1 cellular context compared by ENCODE assay signal in the genomic region with DNA sequence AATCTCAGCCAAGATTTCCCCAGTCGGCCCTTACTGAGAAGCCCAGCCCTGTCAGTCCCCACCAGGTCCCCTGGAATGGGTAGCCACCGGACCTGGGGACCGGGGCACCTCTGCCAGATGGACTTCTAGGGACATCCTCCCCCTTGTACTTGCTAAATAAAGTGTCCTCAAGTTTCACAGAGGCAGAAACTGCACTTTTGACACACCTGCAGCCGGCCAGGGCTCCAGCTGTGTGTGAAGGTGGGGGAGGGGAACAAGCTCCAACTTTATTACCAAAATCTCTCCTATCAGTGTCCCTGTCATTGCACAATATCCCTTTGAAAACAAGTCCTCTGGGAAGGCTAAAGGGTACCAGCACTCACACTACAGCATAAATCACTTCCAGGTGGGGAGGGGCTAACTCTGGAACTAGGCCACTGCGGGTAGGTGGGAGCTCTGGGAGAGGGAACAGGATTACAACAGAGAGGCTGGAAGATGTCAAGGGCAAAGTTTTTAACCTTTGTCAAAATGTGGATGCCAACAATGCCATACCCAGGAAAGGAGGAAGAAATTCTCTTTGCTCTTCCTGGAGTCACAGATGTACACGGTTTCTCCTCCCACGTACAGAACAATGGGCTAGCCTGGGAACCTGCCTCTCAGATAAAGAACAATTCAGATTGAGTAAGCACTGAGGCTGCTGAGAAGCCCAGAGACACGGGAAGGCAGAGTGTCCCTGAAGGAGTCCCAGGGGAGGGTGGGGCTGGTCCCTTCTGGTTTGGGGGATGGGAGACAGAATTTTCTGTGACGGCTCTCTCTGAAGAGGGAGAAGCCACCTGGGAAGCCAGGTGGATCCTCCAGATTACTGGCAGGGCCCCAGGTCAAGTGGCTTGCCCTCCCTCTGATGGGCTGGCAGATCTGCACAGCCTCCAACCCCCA.
TF ChIP-seq lines count a peak whose summit lies in the region.

No MANE protein-coding gene starts in this region.

TF ChIP-seq in HepG2, 621 proteins besides CTCF, POLR2A, EP300 and RAD21 (continued from another document and continues in another):
- TF ChIP-seq NFE2L1 (CRISPR knock-in tag; IDR thresholded peaks at IDR 0.05; ENCODE audit: borderline replicate concordance) (no peak), ZNF33B (CRISPR knock-in tag; IDR thresholded peaks at IDR 0.05) (no peak), SALL2 (CRISPR knock-in tag; IDR thresholded peaks at IDR 0.05) (peak; percentile 46; the same call in 1 of the 2 replicates), KLF9 (CRISPR knock-in tag; IDR thresholded peaks at IDR 0.05; ENCODE audit: low read depth) (peak; percentile 66; the same call in 1 of the 2 replicates), RBM22 (optimal IDR thresholded peaks at IDR 0.05; ENCODE audit: low read length) (peak; percentile 19), ZNF556 (CRISPR knock-in tag; IDR thresholded peaks at IDR 0.05; ENCODE audit: borderline replicate concordance) (peak; percentile 82; the same call in 1 of the 2 replicates), CHD4 (IDR thresholded peaks at IDR 0.05; ENCODE audit: borderline replicate concordance, low read length) (no peak; the same call in 1 of the 2 replicates), HES4 (CRISPR knock-in tag; IDR thresholded peaks at IDR 0.05; ENCODE audit: borderline replicate concordance) (no peak), ZNF772 (CRISPR knock-in tag; IDR thresholded peaks at IDR 0.05) (peak; percentile 68; the same call in 1 of the 2 replicates), ZNF329 (CRISPR knock-in tag; IDR thresholded peaks at IDR 0.05; ENCODE audit: low read depth) (no peak), HNF4G (IDR thresholded peaks at IDR 0.05; ENCODE audit: borderline replicate concordance, low read depth, low read length) (peak; percentile 65; the same call in 1 of the 2 replicates), HNF4G (CRISPR knock-in tag; IDR thresholded peaks at IDR 0.05; ENCODE audit: borderline replicate concordance, low read depth) (peak; percentile 76), SIX1 (CRISPR knock-in tag; IDR thresholded peaks at IDR 0.05; ENCODE audit: borderline replicate concordance) (peak; percentile 85; the same call in 1 of the 2 replicates), SMAD3 (CRISPR knock-in tag; IDR thresholded peaks at IDR 0.05) (no peak), FOSL2 (CRISPR knock-in tag; IDR thresholded peaks at IDR 0.05) (peak; percentile 53; the same call in 1 of the 2 replicates), GABPB1 (CRISPR knock-in tag; IDR thresholded peaks at IDR 0.05) (no peak; the same call in 1 of the 2 replicates)
- TF ChIP-seq, protein P1, sequence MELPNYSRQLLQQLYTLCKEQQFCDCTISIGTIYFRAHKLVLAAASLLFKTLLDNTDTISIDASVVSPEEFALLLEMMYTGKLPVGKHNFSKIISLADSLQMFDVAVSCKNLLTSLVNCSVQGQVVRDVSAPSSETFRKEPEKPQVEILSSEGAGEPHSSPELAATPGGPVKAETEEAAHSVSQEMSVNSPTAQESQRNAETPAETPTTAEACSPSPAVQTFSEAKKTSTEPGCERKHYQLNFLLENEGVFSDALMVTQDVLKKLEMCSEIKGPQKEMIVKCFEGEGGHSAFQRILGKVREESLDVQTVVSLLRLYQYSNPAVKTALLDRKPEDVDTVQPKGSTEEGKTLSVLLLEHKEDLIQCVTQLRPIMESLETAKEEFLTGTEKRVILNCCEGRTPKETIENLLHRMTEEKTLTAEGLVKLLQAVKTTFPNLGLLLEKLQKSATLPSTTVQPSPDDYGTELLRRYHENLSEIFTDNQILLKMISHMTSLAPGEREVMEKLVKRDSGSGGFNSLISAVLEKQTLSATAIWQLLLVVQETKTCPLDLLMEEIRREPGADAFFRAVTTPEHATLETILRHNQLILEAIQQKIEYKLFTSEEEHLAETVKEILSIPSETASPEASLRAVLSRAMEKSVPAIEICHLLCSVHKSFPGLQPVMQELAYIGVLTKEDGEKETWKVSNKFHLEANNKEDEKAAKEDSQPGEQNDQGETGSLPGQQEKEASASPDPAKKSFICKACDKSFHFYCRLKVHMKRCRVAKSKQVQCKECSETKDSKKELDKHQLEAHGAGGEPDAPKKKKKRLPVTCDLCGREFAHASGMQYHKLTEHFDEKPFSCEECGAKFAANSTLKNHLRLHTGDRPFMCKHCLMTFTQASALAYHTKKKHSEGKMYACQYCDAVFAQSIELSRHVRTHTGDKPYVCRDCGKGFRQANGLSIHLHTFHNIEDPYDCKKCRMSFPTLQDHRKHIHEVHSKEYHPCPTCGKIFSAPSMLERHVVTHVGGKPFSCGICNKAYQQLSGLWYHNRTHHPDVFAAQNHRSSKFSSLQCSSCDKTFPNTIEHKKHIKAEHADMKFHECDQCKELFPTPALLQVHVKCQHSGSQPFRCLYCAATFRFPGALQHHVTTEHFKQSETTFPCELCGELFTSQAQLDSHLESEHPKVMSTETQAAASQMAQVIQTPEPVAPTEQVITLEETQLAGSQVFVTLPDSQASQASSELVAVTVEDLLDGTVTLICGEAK (IDR thresholded peaks at IDR 0.05), result no peak
- TF ChIP-seq, protein P1 (CRISPR knock-in tag; IDR thresholded peaks at IDR 0.05), result peak; percentile 95
- TF ChIP-seq, protein P2, sequence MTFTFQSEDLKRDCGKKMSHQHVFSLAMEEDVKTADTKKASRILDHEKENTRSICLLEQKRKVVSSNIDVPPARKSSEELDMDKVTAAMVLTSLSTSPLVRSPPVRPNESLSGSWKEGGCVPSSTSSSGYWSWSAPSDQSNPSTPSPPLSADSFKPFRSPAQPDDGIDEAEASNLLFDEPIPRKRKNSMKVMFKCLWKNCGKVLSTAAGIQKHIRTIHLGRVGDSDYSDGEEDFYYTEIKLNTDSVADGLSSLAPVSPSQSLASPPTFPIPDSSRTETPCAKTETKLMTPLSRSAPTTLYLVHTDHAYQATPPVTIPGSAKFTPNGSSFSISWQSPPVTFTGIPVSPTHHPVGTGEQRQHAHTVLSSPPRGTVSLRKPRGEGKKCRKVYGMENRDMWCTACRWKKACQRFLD (CRISPR knock-in tag; IDR thresholded peaks at IDR 0.05; ENCODE audit: borderline replicate concordance), result peak; percentile 49; the same call in 1 of the 2 replicates
- TF ChIP-seq, protein P3, sequence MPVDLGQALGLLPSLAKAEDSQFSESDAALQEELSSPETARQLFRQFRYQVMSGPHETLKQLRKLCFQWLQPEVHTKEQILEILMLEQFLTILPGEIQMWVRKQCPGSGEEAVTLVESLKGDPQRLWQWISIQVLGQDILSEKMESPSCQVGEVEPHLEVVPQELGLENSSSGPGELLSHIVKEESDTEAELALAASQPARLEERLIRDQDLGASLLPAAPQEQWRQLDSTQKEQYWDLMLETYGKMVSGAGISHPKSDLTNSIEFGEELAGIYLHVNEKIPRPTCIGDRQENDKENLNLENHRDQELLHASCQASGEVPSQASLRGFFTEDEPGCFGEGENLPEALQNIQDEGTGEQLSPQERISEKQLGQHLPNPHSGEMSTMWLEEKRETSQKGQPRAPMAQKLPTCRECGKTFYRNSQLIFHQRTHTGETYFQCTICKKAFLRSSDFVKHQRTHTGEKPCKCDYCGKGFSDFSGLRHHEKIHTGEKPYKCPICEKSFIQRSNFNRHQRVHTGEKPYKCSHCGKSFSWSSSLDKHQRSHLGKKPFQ (CRISPR knock-in tag; IDR thresholded peaks at IDR 0.05; ENCODE audit: insufficient replicate concordance), result peak; percentile 38
- TF ChIP-seq, protein P4, sequence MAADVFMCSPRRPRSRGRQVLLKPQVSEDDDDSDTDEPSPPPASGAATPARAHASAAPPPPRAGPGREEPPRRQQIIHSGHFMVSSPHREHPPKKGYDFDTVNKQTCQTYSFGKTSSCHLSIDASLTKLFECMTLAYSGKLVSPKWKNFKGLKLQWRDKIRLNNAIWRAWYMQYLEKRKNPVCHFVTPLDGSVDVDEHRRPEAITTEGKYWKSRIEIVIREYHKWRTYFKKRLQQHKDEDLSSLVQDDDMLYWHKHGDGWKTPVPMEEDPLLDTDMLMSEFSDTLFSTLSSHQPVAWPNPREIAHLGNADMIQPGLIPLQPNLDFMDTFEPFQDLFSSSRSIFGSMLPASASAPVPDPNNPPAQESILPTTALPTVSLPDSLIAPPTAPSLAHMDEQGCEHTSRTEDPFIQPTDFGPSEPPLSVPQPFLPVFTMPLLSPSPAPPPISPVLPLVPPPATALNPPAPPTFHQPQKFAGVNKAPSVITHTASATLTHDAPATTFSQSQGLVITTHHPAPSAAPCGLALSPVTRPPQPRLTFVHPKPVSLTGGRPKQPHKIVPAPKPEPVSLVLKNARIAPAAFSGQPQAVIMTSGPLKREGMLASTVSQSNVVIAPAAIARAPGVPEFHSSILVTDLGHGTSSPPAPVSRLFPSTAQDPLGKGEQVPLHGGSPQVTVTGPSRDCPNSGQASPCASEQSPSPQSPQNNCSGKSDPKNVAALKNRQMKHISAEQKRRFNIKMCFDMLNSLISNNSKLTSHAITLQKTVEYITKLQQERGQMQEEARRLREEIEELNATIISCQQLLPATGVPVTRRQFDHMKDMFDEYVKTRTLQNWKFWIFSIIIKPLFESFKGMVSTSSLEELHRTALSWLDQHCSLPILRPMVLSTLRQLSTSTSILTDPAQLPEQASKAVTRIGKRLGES (CRISPR knock-in tag; IDR thresholded peaks at IDR 0.05; ENCODE audit: borderline replicate concordance), result no peak
- TF ChIP-seq, protein P5, sequence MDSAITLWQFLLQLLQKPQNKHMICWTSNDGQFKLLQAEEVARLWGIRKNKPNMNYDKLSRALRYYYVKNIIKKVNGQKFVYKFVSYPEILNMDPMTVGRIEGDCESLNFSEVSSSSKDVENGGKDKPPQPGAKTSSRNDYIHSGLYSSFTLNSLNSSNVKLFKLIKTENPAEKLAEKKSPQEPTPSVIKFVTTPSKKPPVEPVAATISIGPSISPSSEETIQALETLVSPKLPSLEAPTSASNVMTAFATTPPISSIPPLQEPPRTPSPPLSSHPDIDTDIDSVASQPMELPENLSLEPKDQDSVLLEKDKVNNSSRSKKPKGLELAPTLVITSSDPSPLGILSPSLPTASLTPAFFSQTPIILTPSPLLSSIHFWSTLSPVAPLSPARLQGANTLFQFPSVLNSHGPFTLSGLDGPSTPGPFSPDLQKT (CRISPR knock-in tag; IDR thresholded peaks at IDR 0.05; ENCODE audit: borderline replicate concordance), result no peak
- TF ChIP-seq, protein P6, sequence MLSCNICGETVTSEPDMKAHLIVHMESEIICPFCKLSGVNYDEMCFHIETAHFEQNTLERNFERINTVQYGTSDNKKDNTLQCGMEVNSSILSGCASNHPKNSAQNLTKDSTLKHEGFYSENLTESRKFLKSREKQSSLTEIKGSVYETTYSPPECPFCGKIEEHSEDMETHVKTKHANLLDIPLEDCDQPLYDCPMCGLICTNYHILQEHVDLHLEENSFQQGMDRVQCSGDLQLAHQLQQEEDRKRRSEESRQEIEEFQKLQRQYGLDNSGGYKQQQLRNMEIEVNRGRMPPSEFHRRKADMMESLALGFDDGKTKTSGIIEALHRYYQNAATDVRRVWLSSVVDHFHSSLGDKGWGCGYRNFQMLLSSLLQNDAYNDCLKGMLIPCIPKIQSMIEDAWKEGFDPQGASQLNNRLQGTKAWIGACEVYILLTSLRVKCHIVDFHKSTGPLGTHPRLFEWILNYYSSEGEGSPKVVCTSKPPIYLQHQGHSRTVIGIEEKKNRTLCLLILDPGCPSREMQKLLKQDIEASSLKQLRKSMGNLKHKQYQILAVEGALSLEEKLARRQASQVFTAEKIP (CRISPR knock-in tag; IDR thresholded peaks at IDR 0.05; ENCODE audit: borderline replicate concordance), result no peak
- TF ChIP-seq, protein P7, sequence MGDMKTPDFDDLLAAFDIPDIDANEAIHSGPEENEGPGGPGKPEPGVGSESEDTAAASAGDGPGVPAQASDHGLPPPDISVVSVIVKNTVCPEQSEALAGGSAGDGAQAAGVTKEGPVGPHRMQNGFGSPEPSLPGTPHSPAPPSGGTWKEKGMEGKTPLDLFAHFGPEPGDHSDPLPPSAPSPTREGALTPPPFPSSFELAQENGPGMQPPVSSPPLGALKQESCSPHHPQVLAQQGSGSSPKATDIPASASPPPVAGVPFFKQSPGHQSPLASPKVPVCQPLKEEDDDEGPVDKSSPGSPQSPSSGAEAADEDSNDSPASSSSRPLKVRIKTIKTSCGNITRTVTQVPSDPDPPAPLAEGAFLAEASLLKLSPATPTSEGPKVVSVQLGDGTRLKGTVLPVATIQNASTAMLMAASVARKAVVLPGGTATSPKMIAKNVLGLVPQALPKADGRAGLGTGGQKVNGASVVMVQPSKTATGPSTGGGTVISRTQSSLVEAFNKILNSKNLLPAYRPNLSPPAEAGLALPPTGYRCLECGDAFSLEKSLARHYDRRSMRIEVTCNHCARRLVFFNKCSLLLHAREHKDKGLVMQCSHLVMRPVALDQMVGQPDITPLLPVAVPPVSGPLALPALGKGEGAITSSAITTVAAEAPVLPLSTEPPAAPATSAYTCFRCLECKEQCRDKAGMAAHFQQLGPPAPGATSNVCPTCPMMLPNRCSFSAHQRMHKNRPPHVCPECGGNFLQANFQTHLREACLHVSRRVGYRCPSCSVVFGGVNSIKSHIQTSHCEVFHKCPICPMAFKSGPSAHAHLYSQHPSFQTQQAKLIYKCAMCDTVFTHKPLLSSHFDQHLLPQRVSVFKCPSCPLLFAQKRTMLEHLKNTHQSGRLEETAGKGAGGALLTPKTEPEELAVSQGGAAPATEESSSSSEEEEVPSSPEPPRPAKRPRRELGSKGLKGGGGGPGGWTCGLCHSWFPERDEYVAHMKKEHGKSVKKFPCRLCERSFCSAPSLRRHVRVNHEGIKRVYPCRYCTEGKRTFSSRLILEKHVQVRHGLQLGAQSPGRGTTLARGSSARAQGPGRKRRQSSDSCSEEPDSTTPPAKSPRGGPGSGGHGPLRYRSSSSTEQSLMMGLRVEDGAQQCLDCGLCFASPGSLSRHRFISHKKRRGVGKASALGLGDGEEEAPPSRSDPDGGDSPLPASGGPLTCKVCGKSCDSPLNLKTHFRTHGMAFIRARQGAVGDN (CRISPR knock-in tag; IDR thresholded peaks at IDR 0.05), result no peak
